ENCODE assay signal across 12 cellular contexts in the genomic region with DNA sequence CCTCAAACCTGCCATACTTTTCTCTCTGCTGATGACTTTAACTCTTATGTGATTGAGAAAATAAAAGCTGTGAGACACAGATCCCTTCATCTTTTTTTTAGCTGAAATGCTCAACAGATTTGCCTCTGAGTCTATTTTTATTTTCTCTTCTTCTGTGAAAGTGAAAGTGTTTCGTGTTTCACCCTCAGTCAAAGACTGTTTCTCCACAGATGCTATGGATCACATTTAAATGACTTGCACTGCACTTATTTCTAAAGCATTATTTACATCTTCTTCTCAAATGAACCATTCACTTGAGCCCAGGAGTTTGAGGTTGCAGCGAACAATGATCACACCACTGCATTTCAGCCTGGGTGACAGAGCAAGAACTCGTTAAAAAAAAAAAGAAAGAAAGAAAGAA.
DNase-seq lines count a peak whose midpoint lies in the region; ATAC-seq lines count a peak whose summit lies in the region.
"Had no signal": no experiment of that assay in that cellular context is flagged by ENCODE, and none has a peak within 500 bp of the region (broad histone marks: within the 10 kb centered on the region; RNA-seq: fewer than 3 reads in every experiment).

No MANE protein-coding gene starts in this region.

- peak overlapping the region; percentile 45 to 78 (median 60) for H3K4me2 ChIP-seq in BLaER1 treated with 17β-estradiol and CSF1 and Interleukin-3, amounts not matched to agents 10 nM and 100 nM

- peak overlapping the region in 5 of 11 experiments; percentile 0 to 46 (median 26); a peak in 5 of 22 replicates for H3K27ac ChIP-seq in BLaER1 treated with 17β-estradiol and CSF1 and Interleukin-3, amounts not matched to agents 10 nM and 100 nM

- no peaks in the 10 kb centered on the region for H4K20me1 ChIP-seq in BLaER1 treated with 17β-estradiol and CSF1 and Interleukin-3, amounts not matched to agents 10 nM and 100 nM

- no peak for DNase-seq in stimulated activated CD4-positive, alpha-beta T cell treated with anti-CD3 and anti-CD28 coated beads, Interleukin-1b, Interleukin-23, amount 100 ng/mL, for 48 hours
- DNase-seq in RPMI8226, result no peak
- DNase-seq in amniotic stem cell (lab: John Stamatoyannopoulos, UW), result no peak
- no peak for DNase-seq in activated naive CD4-positive, alpha-beta T cell treated with Interleukin-2 at 50 U/mL for 16 hours
- DNase-seq: effector CD8-positive, alpha-beta T cell; NCI-H1417; stimulated activated CD4-positive, alpha-beta T cell treated with anti-CD3 and anti-CD28 coated beads, Interleukin-12 subunit alpha, Interleukin-12 subunit beta, amount 100 ng/mL, for 4 hours had no signal

- peak overlapping the region in 8 of 10 experiments; percentile 2 to 52 (median 32); a peak in 10 of 20 replicates for H3K4me3 ChIP-seq in BLaER1 treated with 17β-estradiol and CSF1 and Interleukin-3, amounts not matched to agents 10 nM and 100 nM

- H3K9ac ChIP-seq in BLaER1 treated with 17β-estradiol and CSF1 and Interleukin-3, amounts not matched to agents 10 nM and 100 nM, result peak overlapping the region in 7 of 11 experiments; percentile 16 to 49 (median 34); a peak in 8 of 22 replicates

- peak; percentile 91 for ATAC-seq in GM19324 (IDR thresholded peaks at IDR 0.05; ENCODE audit: low FRiP score, unreplicated experiment)
- peak; percentile 98 for ATAC-seq in HG02798 (IDR thresholded peaks at IDR 0.05; ENCODE audit: poor library complexity, unreplicated experiment)
- peak; percentile 85 for ATAC-seq in HG03558 (IDR thresholded peaks at IDR 0.05; ENCODE audit: extremely low read depth, unreplicated experiment)
- ATAC-seq: natural killer cell treated with Interleukin-12 subunit alpha and Interleukin-12 subunit beta and Interleukin-15 and Interleukin-18, amount 100 ng/mL, for 72 hours had no signal

- H3K27me3 ChIP-seq in BLaER1 treated with 17β-estradiol and CSF1 and Interleukin-3, amounts not matched to agents 10 nM and 100 nM, result no peaks in the 10 kb centered on the region

- peaks cover 0 to 28% (median 11%) of the 10 kb centered on the region in 10 experiments; a peak in 10 of 20 replicates for H3K4me1 ChIP-seq in BLaER1 treated with 17β-estradiol and CSF1 and Interleukin-3, amounts not matched to agents 10 nM and 100 nM

- H3K36me3 ChIP-seq in BLaER1 treated with 17β-estradiol and CSF1 and Interleukin-3, amounts not matched to agents 10 nM and 100 nM, result no peaks in the 10 kb centered on the region

- H3K9me3 ChIP-seq in BLaER1 treated with 17β-estradiol and CSF1 and Interleukin-3, amounts not matched to agents 10 nM and 100 nM (replicated peaks in 1 of 11), result peaks cover 0 to 14% (median 5%) of the 10 kb centered on the region in 11 experiments; a peak in 11 of 22 replicates
